In genomic region chr6:119313937-119314893, GRCh38 we compare ENCODE assay signal across 9 cellular contexts. TPM values are rescaled to one million over a fixed set of nuclear protein-coding genes. Genes with fewer than 3 reads are reported as not detected.
DNase-seq lines count a peak whose midpoint lies in the region; ATAC-seq and TF ChIP-seq lines count a peak whose summit lies in the region.
"Had no signal": no experiment of that assay in that cellular context is flagged by ENCODE, and none has a peak within 500 bp of the region (broad histone marks: within the 10 kb centered on the region; RNA-seq: fewer than 3 reads in every experiment).

No MANE protein-coding gene starts in this region.

- in situ Hi-C loops in GM13976 (cut with MboI; ENCODE audit: low sequenced_read_pairs, unreplicated experiment) = no loop called here

- no peaks in the 10 kb centered on the region for H3K36me3 Mint-ChIP-seq in glutamatergic neuron (ENCODE audit: unreplicated experiment)

- no peak overlapping the region for H3K4me3 Mint-ChIP-seq in glutamatergic neuron (ENCODE audit: unreplicated experiment)

- no peaks in the 10 kb centered on the region for H3K9me3 Mint-ChIP-seq in glutamatergic neuron (ENCODE audit: unreplicated experiment)

- DNase-seq in AML-193 (lab: John Stamatoyannopoulos, UW) (peak; percentile 16 to 34), spleen (no peak), GM13976 (ENCODE audit: low spot score) (no peak), glutamatergic neuron (no peak), kidney tubule cell (ENCODE audit: low spot score) (no peak)
- peak; percentile 45 to 52 for DNase-seq in activated T-cell treated with anti-CD3 and anti-CD28 coated beads, Interleukin-2, amount 50 U/mL, for 48 hours

- peak overlapping the region; percentile 28 to 89 (median 76) for H3K27ac ChIP-seq in spleen

- H3K4me1 Mint-ChIP-seq in glutamatergic neuron (ENCODE audit: low read depth, unreplicated experiment) = peaks cover 11% of the 10 kb centered on the region

- H3K4me1 ChIP-seq in spleen = peaks cover 20 to 76% (median 48%) of the 10 kb centered on the region in 6 donors

- ATAC-seq in HG03139 (IDR thresholded peaks at IDR 0.05; ENCODE audit: unreplicated experiment) = peak; percentile 54

- TF ChIP-seq CTCF in spleen (IDR thresholded peaks at IDR 0.05 in 8 of 11, conservative IDR thresholded peaks at IDR 0.05 in 3 of 11) (no peak), GM13976 (IDR thresholded peaks at IDR 0.05; ENCODE audit: borderline replicate concordance, control extremely low read depth, extremely low read depth, insufficient read depth, missing control alignments) (no peak), glutamatergic neuron (IDR thresholded peaks at IDR 0.05; ENCODE audit: partially characterized antibody, unreplicated experiment) (no peak)

- no peaks in the 10 kb centered on the region for H3K27me3 ChIP-seq in spleen (replicated peaks in 1 of 7)

- H3K9me3 ChIP-seq in spleen = no peaks in the 10 kb centered on the region

- intact Hi-C loops in spleen (cut with DNase I; ENCODE audit: low total_unique reads) = no loop called here

- 51 to 63% (median 55%) methylated on average over 10 of the region's 10 CpGs for WGBS in spleen, 5 donors

- H3K27me3 Mint-ChIP-seq in glutamatergic neuron (ENCODE audit: unreplicated experiment) = no peaks in the 10 kb centered on the region

- no peak overlapping the region for H3K27ac Mint-ChIP-seq in glutamatergic neuron (ENCODE audit: unreplicated experiment)

- H3K36me3 ChIP-seq in spleen = no peaks in the 10 kb centered on the region

- peak overlapping the region in 1 of 8 donors; percentile 0 for H3K4me3 ChIP-seq in spleen
- H3K4me3 ChIP-seq: lung had no signal

- TF ChIP-seq POLR2A in GM19099 (IDR thresholded peaks at IDR 0.05; ENCODE audit: extremely low read depth, insufficient read length, low read depth) (peak; percentile 40), spleen (IDR thresholded peaks at IDR 0.05) (no peak)

RNA-seq across cellular contexts. Expression of gene MAN1A1, which starts 35.3 kb away (rescaled TPM):
- 100 to 1,000 TPM in 4 of 7 donors, 10 to 100 TPM in 3; 58.3 to 148 (median 115) TPM for total RNA-seq in spleen
- polyA plus RNA-seq in spleen = 10 to 100 TPM in 2 of 3 donors, 1 to 10 TPM in 1; 6.0 to 15.2 (median 13.7) TPM
- 10.5 TPM for total RNA-seq in glutamatergic neuron (ENCODE audit: unreplicated experiment)

Comparison
In these comparisons a context has a peak if more than half of its experiments do, and no peak if none do; other contexts are left out.
1. DNase-seq: peak in AML-193 (2 of 2) and activated T-cell treated with anti-CD3 and anti-CD28 coated beads, Interleukin-2, amount 50 U/mL, for 48 hours (2 of 2); none in spleen (single experiment), GM13976 (single experiment), glutamatergic neuron (single experiment) and kidney tubule cell (single experiment).